ENCODE assay signal across 19 cellular contexts in the genomic region with DNA sequence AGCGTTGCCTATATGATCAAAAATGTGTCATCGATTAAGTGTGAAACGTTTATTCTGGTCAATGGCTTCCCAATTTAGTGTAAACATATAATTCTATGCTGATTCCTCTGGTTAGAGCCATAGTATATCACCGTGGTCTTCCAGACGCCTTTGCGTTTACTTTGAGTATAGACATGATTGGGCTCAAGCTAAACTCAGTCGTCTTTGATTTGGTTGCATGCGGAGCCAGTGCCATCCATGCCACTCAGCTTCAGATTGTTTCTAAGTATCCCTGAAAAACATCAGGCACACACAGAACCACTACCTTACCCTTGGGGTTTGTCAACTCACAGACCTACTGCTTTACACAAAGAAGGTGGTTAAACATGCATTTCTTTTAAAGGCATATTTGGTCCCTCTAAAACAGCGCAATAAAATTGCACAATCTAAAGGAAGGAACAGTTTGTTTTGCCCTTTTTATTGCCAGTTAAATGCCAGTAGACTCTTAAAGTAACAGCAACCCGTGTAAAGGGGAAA.
DNase-seq lines count a peak whose midpoint lies in the region; ATAC-seq and TF ChIP-seq lines count a peak whose summit lies in the region.
"Had no signal": no experiment of that assay in that cellular context is flagged by ENCODE, and none has a peak within 500 bp of the region (broad histone marks: within the 10 kb centered on the region; RNA-seq: fewer than 3 reads in every experiment).

No MANE protein-coding gene starts in this region.

- H3K36me3 ChIP-seq in DND-41 (ENCODE audit: insufficient read depth, low read length) (no peaks in the 10 kb centered on the region), Loucy (ENCODE audit: insufficient read depth, low read length) (no peaks in the 10 kb centered on the region), sigmoid colon (no peaks in the 10 kb centered on the region)
- H3K36me3 ChIP-seq: gastroesophageal sphincter had no signal

- peaks cover 0 to 5% of the 10 kb centered on the region in 2 donors for H3K36me3 Mint-ChIP-seq in CD14-positive monocyte

- no peak overlapping the region for H3K27ac Mint-ChIP-seq in CD14-positive monocyte
- H3K27ac Mint-ChIP-seq: activated T-helper 2 cell treated with anti-CD3 and anti-CD28 coated beads, Interferon-gamma antibody, Interleukin-2, Interleukin-4, amounts not matched to agents 10 μg/mL and 5 μg/mL and 100 μg/mL, durations not matched to agents 14 hours and 24 hours and 36 hours; CD4-positive, alpha-beta T cell had no signal

- no peaks in the 10 kb centered on the region for H3K79me2 ChIP-seq in DND-41 (ENCODE audit: insufficient read depth, low read length)
- H3K79me2 ChIP-seq in Loucy (ENCODE audit: insufficient read depth, low read length): no peaks in the 10 kb centered on the region

- H3K4me3 Mint-ChIP-seq in CD14-positive monocyte: no peak overlapping the region
- H3K4me3 Mint-ChIP-seq: CD4-positive, alpha-beta T cell had no signal

- H3K9ac ChIP-seq in DND-41 (ENCODE audit: low read depth, low read length) (no peak overlapping the region), Loucy (ENCODE audit: low read depth, low read length, poor library complexity, severe bottlenecking) (no peak overlapping the region)

- peaks cover 0 to 6% (median 4%) of the 10 kb centered on the region in 7 donors for H3K9me3 Mint-ChIP-seq in CD14-positive monocyte
- H3K9me3 Mint-ChIP-seq: activated T-helper 2 cell treated with anti-CD3 and anti-CD28 coated beads, Interferon-gamma antibody, Interleukin-2, Interleukin-4, amounts not matched to agents 10 μg/mL and 5 μg/mL and 100 μg/mL, durations not matched to agents 14 hours and 24 hours and 36 hours; CD4-positive, alpha-beta T cell had no signal

- 0 out of 2 replicates have a peak, but pooled peaks cover 5% of the 10 kb centered on the region for H3F3A ChIP-seq in Loucy (ENCODE audit: low read depth)

- no peak for ATAC-seq in DND-41 (ENCODE audit: insufficient read depth, low read depth)
- no peak for ATAC-seq in HG02588 (IDR thresholded peaks at IDR 0.05; ENCODE audit: unreplicated experiment)
- ATAC-seq: gastroesophageal sphincter, psoas muscle had no signal

- TF ChIP-seq POLR2A in sigmoid colon (IDR thresholded peaks at IDR 0.05): no peak

- H2AFZ ChIP-seq in DND-41 (ENCODE audit: low read depth, low read length): no peak overlapping the region
- H2AFZ ChIP-seq in Loucy (ENCODE audit: low read length): peak overlapping the region; percentile 72

- H3K9me3 ChIP-seq in DND-41 (ENCODE audit: insufficient read depth, low read length, severe bottlenecking): no peaks in the 10 kb centered on the region
- no peaks in the 10 kb centered on the region for H3K9me3 ChIP-seq in Loucy (ENCODE audit: insufficient read depth, low read depth, low read length)
- H3K9me3 ChIP-seq in sigmoid colon: no peaks in the 10 kb centered on the region
- H3K9me3 ChIP-seq: gastroesophageal sphincter, psoas muscle had no signal

- H3K4me1 ChIP-seq in DND-41 (ENCODE audit: insufficient read depth, low read length) (peaks cover 34% of the 10 kb centered on the region), Loucy (ENCODE audit: insufficient read depth, low read length, poor library complexity, severe bottlenecking) (peaks cover 29% of the 10 kb centered on the region), sigmoid colon (peaks cover 0 to 61% (median 59%) of the 10 kb centered on the region in 4 donors)

- H4K20me1 ChIP-seq in DND-41 (ENCODE audit: insufficient read depth, low read length) (no peaks in the 10 kb centered on the region), Loucy (ENCODE audit: insufficient read depth, low read length, poor library complexity, severe bottlenecking) (no peaks in the 10 kb centered on the region)

- no peaks in the 10 kb centered on the region for H3K9me2 ChIP-seq in Loucy (replicated peaks; ENCODE audit: low read depth, low read length)

- TF ChIP-seq CTCF in DND-41 (IDR thresholded peaks at IDR 0.05; ENCODE audit: borderline replicate concordance, extremely low read depth, low read length, poor library complexity, severe bottlenecking): no peak
- no peak for TF ChIP-seq CTCF in Loucy (conservative IDR thresholded peaks at IDR 0.05; ENCODE audit: low read length)
- no peak for TF ChIP-seq CTCF in coronary artery (IDR thresholded peaks at IDR 0.05)
- TF ChIP-seq CTCF in sigmoid colon (IDR thresholded peaks at IDR 0.05): no peak
- TF ChIP-seq CTCF in CD14-positive monocyte (IDR thresholded peaks at IDR 0.05): no peak

- peaks cover 0 to 3% (median 0%) of the 10 kb centered on the region in 3 donors for H3K27me3 Mint-ChIP-seq in CD14-positive monocyte (ENCODE audit: low read depth in 3 of 3)
- H3K27me3 Mint-ChIP-seq: CD4-positive, alpha-beta T cell had no signal

- WGBS in sigmoid colon, 2 donors: 12 to 59% methylated on average over 10 of the region's 10 CpGs

- H3K27me3 ChIP-seq in DND-41 (ENCODE audit: insufficient read depth, low read length, poor library complexity) (no peaks in the 10 kb centered on the region), Loucy (ENCODE audit: insufficient read depth, low read length, poor library complexity, severe bottlenecking) (no peaks in the 10 kb centered on the region), sigmoid colon (no peaks in the 10 kb centered on the region)
- H3K27me3 ChIP-seq: gastroesophageal sphincter had no signal

- H3K4me3 ChIP-seq in DND-41 (ENCODE audit: low read depth in 1 of 2, low read length in 2 of 2) (no peak overlapping the region), Loucy (ENCODE audit: low read length, poor library complexity, severe bottlenecking) (peak overlapping the region; percentile 41), coronary artery (peak overlapping the region; percentile 25), sigmoid colon (no peak overlapping the region)
- H3K4me3 ChIP-seq: gastroesophageal sphincter, psoas muscle had no signal

- H3K4me1 Mint-ChIP-seq in CD14-positive monocyte: peaks cover 30% of the 10 kb centered on the region

- peak; percentile 90 to 98 (median 92) for TF ChIP-seq EP300 in sigmoid colon (IDR thresholded peaks at IDR 0.05)

- no peak for DNase-seq in DND-41
- DNase-seq in coronary artery (ENCODE audit: low spot score): no peak
- no peak for DNase-seq in sigmoid colon
- DNase-seq in NCI-H82 treated with DMSO at 0.1 percent for 48 hours (lab: John Stamatoyannopoulos, UW; ENCODE audit: unreplicated experiment): no peak
- no peak for DNase-seq in OCI-M2 (lab: John Stamatoyannopoulos, UW; ENCODE audit: unreplicated experiment)
- no peak for DNase-seq in CD14-positive monocyte (ENCODE audit: low spot score)
- DNase-seq: activated CD4-positive, CD25-positive, alpha-beta regulatory T cell; CD4-positive, alpha-beta T cell; erythroblast; NCI-H2171; NCI-H69; psoas muscle; stimulated activated CD4-positive, alpha-beta T cell treated with anti-CD3 and anti-CD28 coated beads, Interleukin-12 subunit alpha, Interleukin-12 subunit beta, amount 100 ng/mL, for 4 hours; substantia nigra had no signal

- H3K27ac ChIP-seq in DND-41 (ENCODE audit: low read length): peak overlapping the region; percentile 57; the same call in 1 of the 2 replicates
- H3K27ac ChIP-seq in coronary artery: peak overlapping the region; percentile 59 to 83
- peak overlapping the region in 3 of 4 donors; percentile 77 to 83 (median 77) for H3K27ac ChIP-seq in sigmoid colon
- H3K27ac ChIP-seq: gastroesophageal sphincter, HL-60, psoas muscle had no signal

- intact Hi-C loops in sigmoid colon (cut with DNase I): loop anchor here (5.0 kb wide), 2 partner anchors 206 to 276 kb away; no protein-coding TSS in a partner anchor
- intact Hi-C loops in CD14-positive monocyte (cut with micrococcal nuclease): loop anchor here in 1 of 2 donors (10.0 kb wide), 2 partner anchors 164 to 274 kb away; a partner anchor contains a TSS

- no peak overlapping the region for H3K4me2 ChIP-seq in DND-41 (ENCODE audit: insufficient read depth, low read length)
- peak overlapping the region; percentile 52 for H3K4me2 ChIP-seq in Loucy (ENCODE audit: low read depth, low read length, poor library complexity, severe bottlenecking)

Comparison
In these comparisons a context has a peak if more than half of its experiments do, and no peak if none do; other contexts are left out.
1. H3K4me3 ChIP-seq: peak in Loucy (single experiment) and coronary artery (single experiment); none in DND-41 (0 of 2) and sigmoid colon (0 of 4).
2. Peak in every context shown above with its lines, with median percentiles within 50 percentile points of each other: H3K27ac ChIP-seq.